Comparison of ENCODE assay signal across 7 cellular contexts in the genomic region with DNA sequence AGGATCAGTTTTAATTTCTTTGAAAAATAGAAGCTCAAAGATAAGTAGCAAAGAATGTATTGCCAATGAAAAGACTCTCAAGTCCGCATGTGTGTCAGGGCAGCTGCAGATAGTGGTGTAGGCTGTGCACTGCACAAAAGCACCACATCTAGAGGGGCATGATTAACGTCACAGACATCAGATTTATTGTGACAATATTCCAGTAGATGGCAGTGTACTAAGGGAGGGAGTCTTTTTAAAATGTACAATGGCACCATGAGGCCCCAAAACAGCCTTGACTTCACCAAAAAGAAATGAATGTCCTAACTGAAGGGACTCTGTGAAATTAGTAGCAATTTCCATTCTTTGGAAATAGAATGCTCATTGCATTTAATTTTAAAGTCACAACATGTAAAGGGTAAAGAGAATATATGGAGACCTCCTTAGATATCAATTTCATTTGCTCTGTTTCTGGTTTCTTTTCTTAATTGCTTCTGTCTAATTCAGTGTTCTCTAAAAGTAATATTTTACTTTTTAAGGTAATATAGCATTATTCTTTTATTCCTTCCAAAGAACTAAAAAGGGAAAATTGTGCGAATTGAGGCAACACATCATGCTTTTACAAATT.
DNase-seq lines count a peak whose midpoint lies in the region; ATAC-seq and TF ChIP-seq lines count a peak whose summit lies in the region.

No MANE protein-coding gene starts in this region.

- H3K4me3 ChIP-seq in breast epithelium (no peak overlapping the region), left lung (no peak overlapping the region)

- TF ChIP-seq POLR2A in breast epithelium (IDR thresholded peaks at IDR 0.05) = no peak

- peak; percentile 53 for DNase-seq in DMS53 treated with DMSO at 0.1 percent for 48 hours (lab: John Stamatoyannopoulos, UW; ENCODE audit: unreplicated experiment)
- peak; percentile 31 for DNase-seq in NCI-H748 (lab: John Stamatoyannopoulos, UW; ENCODE audit: unreplicated experiment)
- DNase-seq in breast epithelium (ENCODE audit: low spot score in 2 of 2) = no peak
- DNase-seq in left lung = no peak
- DNase-seq in activated gamma-delta T cell treated with Interleukin-2 at 50 U/mL for 16 hours = no peak

- H3K27me3 ChIP-seq in breast epithelium (no peaks in the 10 kb centered on the region), left lung (no peaks in the 10 kb centered on the region)

- no peak overlapping the region for H3K27ac ChIP-seq in breast epithelium
- H3K27ac ChIP-seq in left lung = no peak overlapping the region

- no peaks in the 10 kb centered on the region for H3K36me3 ChIP-seq in breast epithelium
- H3K36me3 ChIP-seq in left lung = peaks cover 0 to 3% of the 10 kb centered on the region in 2 donors

- H3K9me3 ChIP-seq in breast epithelium (no peaks in the 10 kb centered on the region), left lung (no peaks in the 10 kb centered on the region)

- TF ChIP-seq CTCF in breast epithelium (IDR thresholded peaks at IDR 0.05) (peak in 2 of 3 donors; percentile 24 to 26), left lung (IDR thresholded peaks at IDR 0.05) (peak; percentile 29 to 31)

- peak; percentile 90 for ATAC-seq in GM18907 (IDR thresholded peaks at IDR 0.05; ENCODE audit: unreplicated experiment)
- ATAC-seq in HG03066 (IDR thresholded peaks at IDR 0.05; ENCODE audit: low read depth, unreplicated experiment) = peak; percentile 86
- peak; percentile 92 for ATAC-seq in left lung

- intact Hi-C loops in breast epithelium (cut with DNase I; ENCODE audit: low total_unique reads) (no loop called here), left lung (cut with DNase I) (no loop called here)

- no peaks in the 10 kb centered on the region for H3K4me1 ChIP-seq in breast epithelium
- peaks cover 0 to 14% of the 10 kb centered on the region in 2 donors for H3K4me1 ChIP-seq in left lung

Comparison
In these comparisons a context has a peak if more than half of its experiments do, and no peak if none do; other contexts are left out.
1. DNase-seq: peak in DMS53 treated with DMSO at 0.1 percent for 48 hours (single experiment) and NCI-H748 (single experiment); none in breast epithelium (0 of 2), left lung (0 of 2) and activated gamma-delta T cell treated with Interleukin-2 at 50 U/mL for 16 hours (single experiment).
2. Peak in every context shown above with its lines, with median percentiles within 50 percentile points of each other: ATAC-seq.